ENCODE assay signal across 30 cellular contexts in the genomic region with DNA sequence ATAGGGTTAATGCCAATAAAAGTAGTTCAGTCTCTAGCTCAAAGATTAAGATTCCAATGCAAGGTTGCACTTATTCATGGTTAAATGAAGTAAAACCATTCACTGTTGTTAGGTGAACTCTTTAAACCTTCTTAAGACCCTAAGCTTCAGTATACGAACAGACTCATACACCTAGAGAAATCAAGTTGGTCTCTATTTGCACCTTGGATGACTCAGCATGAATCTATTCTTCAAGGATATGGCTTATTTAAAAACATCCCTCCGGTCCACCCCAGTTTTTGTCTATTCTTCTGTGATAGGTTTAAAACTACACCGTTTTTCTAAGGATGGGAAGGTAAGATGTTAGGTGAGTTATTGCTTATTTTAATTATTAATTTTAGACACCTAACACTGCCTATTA. TPM values are rescaled to one million over a fixed set of nuclear protein-coding genes. Genes with fewer than 3 reads are reported as not detected.
DNase-seq lines count a peak whose midpoint lies in the region; ATAC-seq, FAIRE-seq and TF ChIP-seq lines count a peak whose summit lies in the region.
"Had no signal": no experiment of that assay in that cellular context is flagged by ENCODE, and none has a peak within 500 bp of the region (broad histone marks: within the 10 kb centered on the region; RNA-seq: fewer than 3 reads in every experiment).

No MANE protein-coding gene starts in this region.

- H3K23ac ChIP-seq in IMR-90 (ENCODE audit: low read depth, low read length): no peak overlapping the region

- BruUV-seq in HepG2 (replicated peaks; lab: Mats Ljungman, UMichigan) (no TSS peak), IMR-90 (replicated peaks; lab: Mats Ljungman, UMichigan) (no TSS peak)

- no peak for TF ChIP-seq CTCF in HepG2 (CRISPR knock-in tag; IDR thresholded peaks at IDR 0.05)
- TF ChIP-seq CTCF in right lobe of liver (IDR thresholded peaks at IDR 0.05): no peak
- no peak for TF ChIP-seq CTCF in IMR-90 (conservative IDR thresholded peaks at IDR 0.05; ENCODE audit: low read depth, low read length)
- no peak for TF ChIP-seq CTCF in bronchial epithelial cell (IDR thresholded peaks at IDR 0.05; ENCODE audit: insufficient read depth, low read length, severe bottlenecking)

- POLR2A ChIA-PET in HepG2 (lab: Yijun Ruan, JAX) (no interaction called here), IMR-90 (lab: Charles Lee; ENCODE audit: unreplicated experiment) (no interaction called here)

- no peak overlapping the region for H2BK120ac ChIP-seq in IMR-90 (ENCODE audit: low read depth, low read length)

- H2AFZ ChIP-seq in HepG2 (ENCODE audit: low read length) (no peak overlapping the region), IMR-90 (replicated peaks; ENCODE audit: low read length, poor library complexity) (no peak overlapping the region)

- TF ChIP-seq EP300 in HepG2 (IDR thresholded peaks at IDR 0.05; ENCODE audit: low read depth in 2 of 2, low read length in 2 of 2): no peak
- no peak for TF ChIP-seq EP300 in HepG2 (CRISPR knock-in tag; IDR thresholded peaks at IDR 0.05; ENCODE audit: borderline replicate concordance)

- no peak overlapping the region for H2BK20ac ChIP-seq in IMR-90 (ENCODE audit: low read depth, low read length)

- H2BK15ac ChIP-seq in IMR-90 (ENCODE audit: low read depth, low read length): no peak overlapping the region

- DNase-seq in HepG2 (ENCODE audit: low spot score) (no peak), right lobe of liver (no peak), IMR-90 (no peak), bronchial epithelial cell (ENCODE audit: low read depth) (peak; percentile 16), NCI-H526 treated with DMSO at 0.1 percent for 48 hours (lab: John Stamatoyannopoulos, UW) (no peak)
- DNase-seq: AML-193; BE2C; C1 segment of cervical spinal cord; CD4-positive, alpha-beta memory T cell; CD4-positive, CD25-positive, alpha-beta regulatory T cell; CD8-positive, alpha-beta memory T cell; COR-L47; DMS 273 treated with DMSO at 0.1 percent for 48 hours; DMS153; DMS53; DMS79; DND-41; EL; GDM1 had no signal

- H3K27ac ChIP-seq in HepG2 (ENCODE audit: extremely low read length, insufficient read depth, low read length): no peak overlapping the region
- no peak overlapping the region for H3K27ac ChIP-seq in right lobe of liver
- no peak overlapping the region for H3K27ac ChIP-seq in IMR-90 (ENCODE audit: insufficient read depth, low read length)
- H3K27ac ChIP-seq: 22Rv1, A549, BLaER1 had no signal

- H2AK5ac ChIP-seq in IMR-90 (ENCODE audit: low read depth, low read length): no peak overlapping the region

- H3K36me3 ChIP-seq in HepG2 (replicated peaks in 1 of 2; ENCODE audit: control insufficient read depth in 1 of 2, insufficient read depth in 2 of 2, low read length in 2 of 2) (no peaks in the 10 kb centered on the region), right lobe of liver (no peaks in the 10 kb centered on the region), IMR-90 (ENCODE audit: control insufficient read depth, insufficient read depth, low read length) (no peaks in the 10 kb centered on the region), bronchial epithelial cell (ENCODE audit: control insufficient read depth, insufficient read depth, low read length) (no peaks in the 10 kb centered on the region)
- H3K36me3 ChIP-seq: BE2C, BLaER1 had no signal

- H3K79me1 ChIP-seq in IMR-90 (ENCODE audit: low read depth in 1 of 2, low read length in 2 of 2): no peaks in the 10 kb centered on the region

- H3K9me3 ChIP-seq in HepG2 (ENCODE audit: low read length) (no peaks in the 10 kb centered on the region), right lobe of liver (no peaks in the 10 kb centered on the region), IMR-90 (ENCODE audit: control insufficient read depth, insufficient read depth, low read length) (no peaks in the 10 kb centered on the region)
- H3K9me3 ChIP-seq: A549, BE2C had no signal

- no peak overlapping the region for H3K14ac ChIP-seq in IMR-90 (replicated peaks; ENCODE audit: low read depth, low read length)

- H3K4me2 ChIP-seq in HepG2 (ENCODE audit: low read depth, low read length) (no peak overlapping the region), IMR-90 (ENCODE audit: low read depth, low read length) (no peak overlapping the region)
- H3K4me2 ChIP-seq: A549, BLaER1 had no signal

- WGBS in HepG2 (ENCODE audit: low lambda C conversion rate): 38% methylated on average over 3 of the region's 3 CpGs
- 72% methylated on average over 3 of the region's 3 CpGs for WGBS in right lobe of liver (ENCODE audit: insufficient coverage, low coverage, low lambda C conversion rate, missing lambda C conversion rate)
- WGBS in IMR-90 (ENCODE audit: extremely low coverage in 2 of 2, insufficient read length in 1 of 2), 2 experiments: no CpG with 5 or more reads among the region's 3 CpGs

- H3K18ac ChIP-seq in IMR-90 (ENCODE audit: low read depth, low read length): no peak overlapping the region

- H3K27me3 ChIP-seq in HepG2 (ENCODE audit: control insufficient read depth in 1 of 2, insufficient read depth in 2 of 2, low read length in 2 of 2) (no peaks in the 10 kb centered on the region), right lobe of liver (no peaks in the 10 kb centered on the region), IMR-90 (ENCODE audit: control insufficient read depth, insufficient read depth, low read length) (peaks cover 20% of the 10 kb centered on the region), bronchial epithelial cell (ENCODE audit: control insufficient read depth, insufficient read depth, low read length) (no peaks in the 10 kb centered on the region)
- H3K27me3 ChIP-seq: BLaER1 had no signal

- in situ Hi-C loops in HepG2 (cut with HindIII; ENCODE audit: extremely low pct_ligation_motif_present, low pct_unique_long_range_greater_than_20kb) (no loop called here), IMR-90 (cut with MboI; ENCODE audit: low sequenced_read_pairs) (loop anchor here (10.0 kb wide), 1 partner anchor 238 kb away; no protein-coding TSS in a partner anchor)

- no peaks in the 10 kb centered on the region for H3K79me2 ChIP-seq in HepG2 (ENCODE audit: insufficient read depth, low read length)

- dilution Hi-C loops in IMR-90 (cut with HindIII; ENCODE audit: low sequenced_read_pairs, unreplicated experiment): no loop called here

- no peaks in the 10 kb centered on the region for H3K9me1 ChIP-seq in IMR-90 (ENCODE audit: insufficient read depth, low read length)

- H4K5ac ChIP-seq in IMR-90 (ENCODE audit: low read depth, low read length): no peak overlapping the region

- H3K4me1 ChIP-seq in HepG2 (ENCODE audit: insufficient read depth, low read length) (peaks cover 15% of the 10 kb centered on the region), right lobe of liver (no peaks in the 10 kb centered on the region), IMR-90 (ENCODE audit: control insufficient read depth, insufficient read depth, low read length) (no peaks in the 10 kb centered on the region)
- H3K4me1 ChIP-seq: A549, BE2C, BLaER1 had no signal

- TF ChIP-seq POLR2A in HepG2 (IDR thresholded peaks at IDR 0.05; ENCODE audit: insufficient read depth in 1 of 2, low read depth in 2 of 2, low read length in 2 of 2) (no peak), right lobe of liver (IDR thresholded peaks at IDR 0.05) (no peak), IMR-90 (IDR thresholded peaks at IDR 0.05; ENCODE audit: low read depth, low read length) (no peak)

- no peak overlapping the region for H3K4ac ChIP-seq in IMR-90 (ENCODE audit: low read depth, low read length)

- H4K8ac ChIP-seq in IMR-90 (ENCODE audit: low read depth in 2 of 2, low read length in 2 of 2): no peak overlapping the region

- H2BK5ac ChIP-seq in IMR-90 (ENCODE audit: low read depth, low read length, poor library complexity, severe bottlenecking): no peak overlapping the region

- H3K9ac ChIP-seq in HepG2 (ENCODE audit: insufficient read depth, low read depth, low read length): no peak overlapping the region
- no peak overlapping the region for H3K9ac ChIP-seq in IMR-90 (ENCODE audit: low read depth, low read length)
- H3K9ac ChIP-seq: BLaER1 had no signal

- FAIRE-seq in HepG2 (lab: Jason Lieb, UNC) (no peak), bronchial epithelial cell (lab: Jason Lieb, UNC) (no peak)
- FAIRE-seq: A549, GM12878, GM12892, GM18507 had no signal

- ATAC-seq in HepG2: no peak
- ATAC-seq in right lobe of liver: no peak
- ATAC-seq in IMR-90 (ENCODE audit: low read depth): no peak
- no peak for ATAC-seq in GM18511 (IDR thresholded peaks at IDR 0.05; ENCODE audit: unreplicated experiment)
- ATAC-seq: A549, GM12878 had no signal

- H3K56ac ChIP-seq in IMR-90 (ENCODE audit: extremely low read depth, insufficient read depth, low read length): no peak overlapping the region

- H2AK9ac ChIP-seq in IMR-90 (replicated peaks; ENCODE audit: low read depth, low read length, poor library complexity): no peak overlapping the region

- H3K4me3 ChIP-seq in HepG2 (replicated peaks in 1 of 3; ENCODE audit: insufficient read depth in 1 of 3, low read depth in 2 of 3, low read length in 3 of 3): no peak overlapping the region
- no peak overlapping the region for H3K4me3 ChIP-seq in right lobe of liver
- H3K4me3 ChIP-seq in IMR-90 (ENCODE audit: insufficient read depth, low read depth, low read length): no peak overlapping the region
- H3K4me3 ChIP-seq in bronchial epithelial cell (ENCODE audit: low read depth, low read length): no peak overlapping the region
- H3K4me3 ChIP-seq: A549, BLaER1, GM12878 had no signal

- CTCF ChIA-PET in HepG2 (lab: Yijun Ruan, JAX; ENCODE audit: low intra/inter-chr PET ratio, low total read pairs) (no interaction called here), IMR-90 (lab: Yijun Ruan, JAX) (interaction anchor here (1.1 kb wide), 1 partner anchor 11 kb away, joined by 3 read pairs; no protein-coding TSS in a partner anchor)

- intact Hi-C loops in HepG2 (cut with micrococcal nuclease; ENCODE audit: unreplicated experiment): loop anchor here (10.0 kb wide), 1 partner anchor 258 kb away; a partner anchor contains a TSS
- intact Hi-C loops in right lobe of liver (cut with DNase I): no loop called here
- intact Hi-C loops in IMR-90 (cut with micrococcal nuclease): no loop called here

- no peak overlapping the region for H4K91ac ChIP-seq in IMR-90 (ENCODE audit: insufficient read depth, low read depth, low read length)

- TF ChIP-seq RAD21 in HepG2 (CRISPR knock-in tag; IDR thresholded peaks at IDR 0.05) (no peak), IMR-90 (IDR thresholded peaks at IDR 0.05; ENCODE audit: low read length) (no peak)

- H4K20me1 ChIP-seq in HepG2 (ENCODE audit: insufficient read depth, low read length) (no peaks in the 10 kb centered on the region), IMR-90 (ENCODE audit: insufficient read depth, low read length) (no peaks in the 10 kb centered on the region)
- H4K20me1 ChIP-seq: BLaER1 had no signal

RNA-seq across cellular contexts. Expression of a gene that starts 0.9 kb away (rescaled TPM):
- total RNA-seq in HepG2 (2016; rRNA removed; fragmentation: Illumina TruSeq; extraction: Trizol) (not detected in 2 replicates), right lobe of liver (not detected), IMR-90 (2012; rRNA removed) (not detected in 2 replicates), bronchial epithelial cell (not detected in 2 replicates)
- not detected in 2 replicates for total RNA-seq in HepG2 (2016; cell fraction: cytosol; rRNA removed; fragmentation: Illumina TruSeq; extraction: Trizol; ENCODE audit: low read depth)
- total RNA-seq in HepG2 (2016; cell fraction: insoluble cytoplasmic fraction; rRNA removed; fragmentation: Illumina TruSeq; extraction: Trizol): not detected in 2 replicates
- not detected in 2 replicates for total RNA-seq in HepG2 (2016; cell fraction: membrane; rRNA removed; fragmentation: Illumina TruSeq; extraction: Trizol)
- total RNA-seq in HepG2 (2016; cell fraction: nucleus; rRNA removed; fragmentation: Illumina TruSeq; extraction: Trizol): not detected in 2 replicates
- polyA plus RNA-seq in HepG2 (2011; rRNA removed) (0.07 TPM in 1 of 2 replicates, not detected in the other), IMR-90 (2012; rRNA removed) (not detected in 2 replicates)
- not detected in 2 replicates for polyA plus RNA-seq in HepG2 (2011; cell fraction: cytosol; rRNA removed)
- 0.14 TPM in 1 of 2 replicates, not detected in the other for polyA plus RNA-seq in HepG2 (2011; cell fraction: nucleus; rRNA removed)
- polyA plus RNA-seq in HepG2 (2012): not detected in 2 replicates
- not detected in 2 replicates for polyA plus RNA-seq in HepG2 (2016; cell fraction: cytosol; fragmentation: Illumina TruSeq; extraction: Trizol; ENCODE audit: low read depth)
- not detected in 2 replicates for polyA plus RNA-seq in HepG2 (2016; cell fraction: insoluble cytoplasmic fraction; fragmentation: Illumina TruSeq; extraction: Trizol; ENCODE audit: low read depth)
- not detected in 2 replicates for polyA plus RNA-seq in HepG2 (2016; cell fraction: membrane; fragmentation: Illumina TruSeq; extraction: Trizol; ENCODE audit: low read depth)
- polyA plus RNA-seq in HepG2 (2016; cell fraction: nucleus; fragmentation: Illumina TruSeq; extraction: Trizol; ENCODE audit: insufficient read depth, low read depth): not detected in 2 replicates
- 0.24 TPM in 1 of 2 replicates, not detected in the other for polyA minus RNA-seq in HepG2 (2011; rRNA and poly(A)+ RNA removed; ENCODE audit: low replicate concordance)
- not detected in 2 replicates for polyA minus RNA-seq in HepG2 (2011; cell fraction: cytosol; rRNA and poly(A)+ RNA removed)
- polyA minus RNA-seq in HepG2 (2011; cell fraction: nucleus; rRNA and poly(A)+ RNA removed): not detected in 2 replicates
- polyA plus RNA-seq in IMR-90 (2012; cell fraction: cytosol; rRNA removed): not detected in 2 replicates
- polyA plus RNA-seq in IMR-90 (2012; cell fraction: nucleus; rRNA removed; ENCODE audit: low replicate concordance): not detected in 2 replicates
- total RNA-seq: A172; CD4-positive, alpha-beta memory T cell; CD4-positive, CD25-positive, alpha-beta regulatory T cell; CD8-positive, alpha-beta memory T cell; Daoy; G401; GM12878 had no signal
- polyA plus RNA-seq: A549; CD14-positive monocyte; CD4-positive, alpha-beta memory T cell; CD4-positive, CD25-positive, alpha-beta regulatory T cell; CD8-positive, alpha-beta memory T cell; GM12878 had no signal

RNA-seq across cellular contexts. Expression of a gene that starts 15.3 kb away (rescaled TPM):
- not detected in 2 replicates for total RNA-seq in HepG2 (2016; rRNA removed; fragmentation: Illumina TruSeq; extraction: Trizol)
- not detected in 2 replicates for total RNA-seq in HepG2 (2016; cell fraction: cytosol; rRNA removed; fragmentation: Illumina TruSeq; extraction: Trizol; ENCODE audit: low read depth)
- total RNA-seq in HepG2 (2016; cell fraction: insoluble cytoplasmic fraction; rRNA removed; fragmentation: Illumina TruSeq; extraction: Trizol): not detected in 2 replicates
- total RNA-seq in HepG2 (2016; cell fraction: membrane; rRNA removed; fragmentation: Illumina TruSeq; extraction: Trizol): not detected in 2 replicates
- total RNA-seq in HepG2 (2016; cell fraction: nucleus; rRNA removed; fragmentation: Illumina TruSeq; extraction: Trizol): not detected in 2 replicates
- 0.07 TPM in 1 of 2 replicates, not detected in the other for polyA plus RNA-seq in HepG2 (2011; rRNA removed)
- polyA plus RNA-seq in HepG2 (2011; cell fraction: cytosol; rRNA removed): not detected in 2 replicates
- not detected in 2 replicates for polyA plus RNA-seq in HepG2 (2011; cell fraction: nucleus; rRNA removed)
- not detected in 2 replicates for polyA plus RNA-seq in HepG2 (2012)
- polyA plus RNA-seq in HepG2 (2016; cell fraction: cytosol; fragmentation: Illumina TruSeq; extraction: Trizol; ENCODE audit: low read depth): not detected in 2 replicates
- polyA plus RNA-seq in HepG2 (2016; cell fraction: insoluble cytoplasmic fraction; fragmentation: Illumina TruSeq; extraction: Trizol; ENCODE audit: low read depth): not detected in 2 replicates
- polyA plus RNA-seq in HepG2 (2016; cell fraction: membrane; fragmentation: Illumina TruSeq; extraction: Trizol; ENCODE audit: low read depth): not detected in 2 replicates
- polyA plus RNA-seq in HepG2 (2016; cell fraction: nucleus; fragmentation: Illumina TruSeq; extraction: Trizol; ENCODE audit: insufficient read depth, low read depth): not detected in 2 replicates
- not detected in 2 replicates for polyA minus RNA-seq in HepG2 (2011; rRNA and poly(A)+ RNA removed; ENCODE audit: low replicate concordance)
- not detected in 2 replicates for polyA minus RNA-seq in HepG2 (2011; cell fraction: cytosol; rRNA and poly(A)+ RNA removed)
- not detected in 2 replicates for polyA minus RNA-seq in HepG2 (2011; cell fraction: nucleus; rRNA and poly(A)+ RNA removed)
- total RNA-seq in right lobe of liver: not detected
- total RNA-seq in IMR-90 (2012; rRNA removed): not detected in 2 replicates
- polyA plus RNA-seq in IMR-90 (2012; rRNA removed): not detected in 2 replicates
- not detected in 2 replicates for polyA plus RNA-seq in IMR-90 (2012; cell fraction: cytosol; rRNA removed)
- not detected in 2 replicates for polyA plus RNA-seq in IMR-90 (2012; cell fraction: nucleus; rRNA removed; ENCODE audit: low replicate concordance)
- total RNA-seq in bronchial epithelial cell: not detected in 2 replicates
- total RNA-seq: A172; CD4-positive, alpha-beta memory T cell; CD4-positive, CD25-positive, alpha-beta regulatory T cell; CD8-positive, alpha-beta memory T cell; Daoy; G401; GM12878 had no signal
- polyA plus RNA-seq: A549; CD14-positive monocyte; CD4-positive, alpha-beta memory T cell; CD4-positive, CD25-positive, alpha-beta regulatory T cell; CD8-positive, alpha-beta memory T cell; GM12878 had no signal

RNA-seq across cellular contexts. Expression of a gene that starts 24.2 kb away (rescaled TPM):
- total RNA-seq in HepG2 (2016; rRNA removed; fragmentation: Illumina TruSeq; extraction: Trizol) (34.7 and 40.6 TPM in 2 replicates), right lobe of liver (10 to 100 TPM; 14.9 to 28.5 (median 17.0) TPM), IMR-90 (2012; rRNA removed) (26.1 and 35.1 TPM in 2 replicates), bronchial epithelial cell (19.8 and 29.7 TPM in 2 replicates)
- total RNA-seq in HepG2 (2016; cell fraction: cytosol; rRNA removed; fragmentation: Illumina TruSeq; extraction: Trizol; ENCODE audit: low read depth): 9.1 and 12.7 TPM in 2 replicates
- 32.6 and 44.2 TPM in 2 replicates for total RNA-seq in HepG2 (2016; cell fraction: insoluble cytoplasmic fraction; rRNA removed; fragmentation: Illumina TruSeq; extraction: Trizol)
- total RNA-seq in HepG2 (2016; cell fraction: membrane; rRNA removed; fragmentation: Illumina TruSeq; extraction: Trizol): 22.3 and 24.0 TPM in 2 replicates
- 23.7 and 27.2 TPM in 2 replicates for total RNA-seq in HepG2 (2016; cell fraction: nucleus; rRNA removed; fragmentation: Illumina TruSeq; extraction: Trizol)
- polyA plus RNA-seq in HepG2 (2011; rRNA removed) (25.1 and 28.0 TPM in 2 replicates), IMR-90 (2012; rRNA removed) (13.3 and 16.5 TPM in 2 replicates)
- 12.2 and 15.6 TPM in 2 replicates for polyA plus RNA-seq in HepG2 (2011; cell fraction: cytosol; rRNA removed)
- polyA plus RNA-seq in HepG2 (2011; cell fraction: nucleus; rRNA removed): 13.1 and 15.8 TPM in 2 replicates
- polyA plus RNA-seq in HepG2 (2012): 25.0 and 25.6 TPM in 2 replicates
- 5.7 and 8.0 TPM in 2 replicates for polyA plus RNA-seq in HepG2 (2016; cell fraction: cytosol; fragmentation: Illumina TruSeq; extraction: Trizol; ENCODE audit: low read depth)
- 38.6 and 40.4 TPM in 2 replicates for polyA plus RNA-seq in HepG2 (2016; cell fraction: insoluble cytoplasmic fraction; fragmentation: Illumina TruSeq; extraction: Trizol; ENCODE audit: low read depth)
- polyA plus RNA-seq in HepG2 (2016; cell fraction: membrane; fragmentation: Illumina TruSeq; extraction: Trizol; ENCODE audit: low read depth): 9.1 and 10.4 TPM in 2 replicates
- 18.9 and 21.3 TPM in 2 replicates for polyA plus RNA-seq in HepG2 (2016; cell fraction: nucleus; fragmentation: Illumina TruSeq; extraction: Trizol; ENCODE audit: insufficient read depth, low read depth)
- 4.0 and 12.0 TPM in 2 replicates for polyA minus RNA-seq in HepG2 (2011; rRNA and poly(A)+ RNA removed; ENCODE audit: low replicate concordance)
- polyA minus RNA-seq in HepG2 (2011; cell fraction: cytosol; rRNA and poly(A)+ RNA removed): 22.2 and 23.8 TPM in 2 replicates
- polyA minus RNA-seq in HepG2 (2011; cell fraction: nucleus; rRNA and poly(A)+ RNA removed): 88.5 and 114 TPM in 2 replicates
- 11.5 and 16.1 TPM in 2 replicates for polyA plus RNA-seq in IMR-90 (2012; cell fraction: cytosol; rRNA removed)
- 6.4 and 14.9 TPM in 2 replicates for polyA plus RNA-seq in IMR-90 (2012; cell fraction: nucleus; rRNA removed; ENCODE audit: low replicate concordance)

RNA-seq across cellular contexts. Expression of a gene that starts 33.0 kb away (rescaled TPM):
- not detected in 2 replicates for total RNA-seq in HepG2 (2016; rRNA removed; fragmentation: Illumina TruSeq; extraction: Trizol)
- not detected in 2 replicates for total RNA-seq in HepG2 (2016; cell fraction: cytosol; rRNA removed; fragmentation: Illumina TruSeq; extraction: Trizol; ENCODE audit: low read depth)
- not detected in 2 replicates for total RNA-seq in HepG2 (2016; cell fraction: insoluble cytoplasmic fraction; rRNA removed; fragmentation: Illumina TruSeq; extraction: Trizol)
- total RNA-seq in HepG2 (2016; cell fraction: membrane; rRNA removed; fragmentation: Illumina TruSeq; extraction: Trizol): not detected in 2 replicates
- not detected in 2 replicates for total RNA-seq in HepG2 (2016; cell fraction: nucleus; rRNA removed; fragmentation: Illumina TruSeq; extraction: Trizol)
- not detected in 2 replicates for polyA plus RNA-seq in HepG2 (2011; rRNA removed)
- polyA plus RNA-seq in HepG2 (2011; cell fraction: cytosol; rRNA removed): not detected in 2 replicates
- 0.26 TPM in 1 of 2 replicates, not detected in the other for polyA plus RNA-seq in HepG2 (2011; cell fraction: nucleus; rRNA removed)
- polyA plus RNA-seq in HepG2 (2012): not detected in 2 replicates
- polyA plus RNA-seq in HepG2 (2016; cell fraction: cytosol; fragmentation: Illumina TruSeq; extraction: Trizol; ENCODE audit: low read depth): not detected in 2 replicates
- not detected in 2 replicates for polyA plus RNA-seq in HepG2 (2016; cell fraction: insoluble cytoplasmic fraction; fragmentation: Illumina TruSeq; extraction: Trizol; ENCODE audit: low read depth)
- polyA plus RNA-seq in HepG2 (2016; cell fraction: membrane; fragmentation: Illumina TruSeq; extraction: Trizol; ENCODE audit: low read depth): not detected in 2 replicates
- not detected in 2 replicates for polyA plus RNA-seq in HepG2 (2016; cell fraction: nucleus; fragmentation: Illumina TruSeq; extraction: Trizol; ENCODE audit: insufficient read depth, low read depth)
- not detected in 2 replicates for polyA minus RNA-seq in HepG2 (2011; rRNA and poly(A)+ RNA removed; ENCODE audit: low replicate concordance)
- polyA minus RNA-seq in HepG2 (2011; cell fraction: cytosol; rRNA and poly(A)+ RNA removed): not detected in 2 replicates
- not detected in 2 replicates for polyA minus RNA-seq in HepG2 (2011; cell fraction: nucleus; rRNA and poly(A)+ RNA removed)
- not detected for total RNA-seq in right lobe of liver
- total RNA-seq in IMR-90 (2012; rRNA removed): not detected in 2 replicates
- not detected in 2 replicates for polyA plus RNA-seq in IMR-90 (2012; rRNA removed)
- not detected in 2 replicates for polyA plus RNA-seq in IMR-90 (2012; cell fraction: cytosol; rRNA removed)
- not detected in 2 replicates for polyA plus RNA-seq in IMR-90 (2012; cell fraction: nucleus; rRNA removed; ENCODE audit: low replicate concordance)
- total RNA-seq in bronchial epithelial cell: not detected in 2 replicates
- total RNA-seq: A172; CD4-positive, alpha-beta memory T cell; CD4-positive, CD25-positive, alpha-beta regulatory T cell; CD8-positive, alpha-beta memory T cell; Daoy; G401; GM12878 had no signal
- polyA plus RNA-seq: A549; CD14-positive monocyte; CD4-positive, alpha-beta memory T cell; CD4-positive, CD25-positive, alpha-beta regulatory T cell; CD8-positive, alpha-beta memory T cell; GM12878 had no signal

RNA-seq across cellular contexts. Expression of a gene that starts 52.4 kb away (rescaled TPM):
- total RNA-seq in HepG2 (2016; rRNA removed; fragmentation: Illumina TruSeq; extraction: Trizol) (not detected in 2 replicates), right lobe of liver (not detected), IMR-90 (2012; rRNA removed) (not detected in 2 replicates), bronchial epithelial cell (not detected in 2 replicates)
- total RNA-seq in HepG2 (2016; cell fraction: cytosol; rRNA removed; fragmentation: Illumina TruSeq; extraction: Trizol; ENCODE audit: low read depth): not detected in 2 replicates
- not detected in 2 replicates for total RNA-seq in HepG2 (2016; cell fraction: insoluble cytoplasmic fraction; rRNA removed; fragmentation: Illumina TruSeq; extraction: Trizol)
- total RNA-seq in HepG2 (2016; cell fraction: membrane; rRNA removed; fragmentation: Illumina TruSeq; extraction: Trizol): not detected in 2 replicates
- not detected in 2 replicates for total RNA-seq in HepG2 (2016; cell fraction: nucleus; rRNA removed; fragmentation: Illumina TruSeq; extraction: Trizol)
- polyA plus RNA-seq in HepG2 (2011; rRNA removed) (not detected in 2 replicates), IMR-90 (2012; rRNA removed) (not detected in 2 replicates)
- polyA plus RNA-seq in HepG2 (2011; cell fraction: cytosol; rRNA removed): not detected in 2 replicates
- polyA plus RNA-seq in HepG2 (2011; cell fraction: nucleus; rRNA removed): not detected in 2 replicates
- polyA plus RNA-seq in HepG2 (2012): not detected in 2 replicates
- polyA plus RNA-seq in HepG2 (2016; cell fraction: cytosol; fragmentation: Illumina TruSeq; extraction: Trizol; ENCODE audit: low read depth): not detected in 2 replicates
- polyA plus RNA-seq in HepG2 (2016; cell fraction: insoluble cytoplasmic fraction; fragmentation: Illumina TruSeq; extraction: Trizol; ENCODE audit: low read depth): not detected in 2 replicates
- polyA plus RNA-seq in HepG2 (2016; cell fraction: membrane; fragmentation: Illumina TruSeq; extraction: Trizol; ENCODE audit: low read depth): not detected in 2 replicates
- not detected in 2 replicates for polyA plus RNA-seq in HepG2 (2016; cell fraction: nucleus; fragmentation: Illumina TruSeq; extraction: Trizol; ENCODE audit: insufficient read depth, low read depth)
- not detected in 2 replicates for polyA minus RNA-seq in HepG2 (2011; rRNA and poly(A)+ RNA removed; ENCODE audit: low replicate concordance)
- polyA minus RNA-seq in HepG2 (2011; cell fraction: cytosol; rRNA and poly(A)+ RNA removed): not detected in 2 replicates
- not detected in 2 replicates for polyA minus RNA-seq in HepG2 (2011; cell fraction: nucleus; rRNA and poly(A)+ RNA removed)
- polyA plus RNA-seq in IMR-90 (2012; cell fraction: cytosol; rRNA removed): not detected in 2 replicates
- polyA plus RNA-seq in IMR-90 (2012; cell fraction: nucleus; rRNA removed; ENCODE audit: low replicate concordance): not detected in 2 replicates
- total RNA-seq: A172; CD4-positive, alpha-beta memory T cell; CD4-positive, CD25-positive, alpha-beta regulatory T cell; CD8-positive, alpha-beta memory T cell; Daoy; G401; GM12878 had no signal
- polyA plus RNA-seq: A549; CD14-positive monocyte; CD4-positive, alpha-beta memory T cell; CD4-positive, CD25-positive, alpha-beta regulatory T cell; CD8-positive, alpha-beta memory T cell; GM12878 had no signal
